In the genomic region with DNA sequence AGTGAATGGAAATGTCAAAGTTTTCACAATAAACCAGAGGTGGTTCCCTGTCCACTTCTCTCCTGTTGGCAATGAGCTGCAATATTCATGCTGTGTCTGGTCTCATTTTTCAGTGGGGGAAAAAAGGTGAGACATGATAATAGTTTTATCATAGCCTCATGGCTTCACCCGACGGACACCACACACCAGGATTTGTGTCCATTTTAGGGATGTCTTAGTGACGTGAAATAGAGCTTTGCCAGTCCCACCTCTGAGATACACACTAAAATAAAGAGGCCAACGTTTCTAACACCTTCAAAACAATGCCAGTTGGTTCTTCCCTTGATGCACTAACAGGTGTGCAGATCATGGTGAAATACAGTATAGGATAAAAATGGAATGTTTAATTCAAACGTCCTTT, we compare ENCODE assay signal across 15 cellular contexts.
"Had no signal": no experiment of that assay in that cellular context is flagged by ENCODE, and none has a peak within 500 bp of the region (broad histone marks: within the 10 kb centered on the region; RNA-seq: fewer than 3 reads in every experiment).

No MANE protein-coding gene starts in this region.

- DNase-seq: activated CD4-positive, alpha-beta T cell treated with anti-CD3 and anti-CD28 coated beads for 1 hour; activated CD4-positive, alpha-beta T cell treated with anti-CD3 and anti-CD28 coated beads, Interleukin-2, amount 50 U/mL, for 48 hours; activated naive CD4-positive, alpha-beta T cell treated with anti-CD3 and anti-CD28 coated beads for 36 hours; heart right ventricle; left ventricle myocardium superior; mesendoderm; stimulated activated CD4-positive, alpha-beta T cell treated with anti-CD3 and anti-CD28 coated beads, Interleukin-4, amount 100 ng/mL, for 24 hours; stimulated activated naive CD8-positive, alpha-beta T cell treated with anti-CD3 and anti-CD28 coated beads, Interleukin-15, amount 100 ng/mL, for 72 hours; T1000; thyroid gland had no signal

- H3K9me3 ChIP-seq: breast epithelium, thyroid gland had no signal

- H2AFZ ChIP-seq: neural progenitor cell, parathyroid adenoma had no signal

- H3K36me3 ChIP-seq: breast epithelium, heart right ventricle, neural progenitor cell, thyroid gland had no signal

- FAIRE-seq: frontal cortex had no signal

- ATAC-seq: stimulated activated naive CD8-positive, alpha-beta T cell treated with anti-CD3 and anti-CD28 coated beads, Interleukin-15, amount 100 ng/mL, for 72 hours had no signal

- H3K36me3 Mint-ChIP-seq: neural progenitor cell had no signal

- H3K4me3 ChIP-seq: breast epithelium, heart right ventricle, neural progenitor cell, thyroid gland had no signal

- H3K4me1 ChIP-seq: neural progenitor cell, parathyroid adenoma, thyroid gland had no signal

- H3K4me1 Mint-ChIP-seq: neural progenitor cell had no signal

- H3K27me3 ChIP-seq: breast epithelium, heart right ventricle, neural progenitor cell, thyroid gland had no signal

- H3K27ac ChIP-seq: neural progenitor cell, parathyroid adenoma, thyroid gland had no signal

- H3K27me3 Mint-ChIP-seq: stimulated activated naive CD8-positive, alpha-beta T cell treated with anti-CD3 and anti-CD28 coated beads, Interleukin-15, amount 100 ng/mL, for 72 hours had no signal

- H3K79me2 ChIP-seq: parathyroid adenoma had no signal

- H3K27ac Mint-ChIP-seq: activated naive CD4-positive, alpha-beta T cell treated with anti-CD3 and anti-CD28 coated beads for 36 hours; activated T-helper 1 cell treated with anti-CD3 and anti-CD28 coated beads, Interleukin-12 subunit alpha, Interleukin-12 subunit beta, Interleukin-2, Interleukin-4 antibody, amounts not matched to agents 30 ng/mL and 10 ng/mL and 1 ng/mL, durations not matched to agents 14 hours and 24 hours and 36 hours; neural progenitor cell; stimulated activated naive CD8-positive, alpha-beta T cell treated with anti-CD3 and anti-CD28 coated beads, Interleukin-15, amount 100 ng/mL, for 72 hours had no signal

- H3K4me3 Mint-ChIP-seq: activated naive CD4-positive, alpha-beta T cell treated with anti-CD3 and anti-CD28 coated beads for 36 hours; activated T-helper 1 cell treated with anti-CD3 and anti-CD28 coated beads, Interleukin-12 subunit alpha, Interleukin-12 subunit beta, Interleukin-2, Interleukin-4 antibody, amounts not matched to agents 30 ng/mL and 10 ng/mL and 1 ng/mL, durations not matched to agents 14 hours and 24 hours and 36 hours; neural progenitor cell had no signal

- H3K9ac ChIP-seq: neural progenitor cell, parathyroid adenoma had no signal

- H3K4me2 ChIP-seq: neural progenitor cell had no signal
